Comparison of ENCODE assay signal across 17 cellular contexts in the genomic region with DNA sequence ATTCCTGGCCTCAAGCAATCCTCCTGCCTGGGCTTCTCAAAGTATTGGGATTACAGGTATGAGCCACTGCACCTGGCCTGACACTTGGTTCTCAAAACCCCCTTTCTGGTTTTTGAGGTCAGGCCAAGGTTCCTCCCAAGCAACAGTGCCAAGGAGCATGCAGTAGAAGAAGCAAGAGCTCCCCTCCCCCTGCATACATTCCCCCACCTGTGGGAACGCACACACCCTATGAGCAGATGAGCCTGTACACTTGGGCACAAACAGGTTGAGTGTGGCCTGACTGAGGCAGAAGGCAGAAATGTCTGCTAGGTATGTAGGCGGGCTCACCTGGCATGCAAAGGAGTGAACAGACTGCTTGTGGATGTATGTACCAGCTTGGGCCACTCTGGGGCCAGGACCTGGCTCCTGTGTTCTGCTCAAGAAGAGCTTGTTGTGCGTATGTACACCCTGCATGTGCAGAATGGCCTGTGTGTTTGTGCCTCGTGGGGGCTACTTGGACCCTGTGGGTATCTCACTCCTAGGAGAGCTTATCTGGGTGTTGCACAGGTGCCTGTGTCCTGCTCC. TPM values are rescaled to one million over a fixed set of nuclear protein-coding genes. Genes with fewer than 3 reads are reported as not detected.
DNase-seq lines count a peak whose midpoint lies in the region; ATAC-seq and TF ChIP-seq lines count a peak whose summit lies in the region.
"Had no signal": no experiment of that assay in that cellular context is flagged by ENCODE, and none has a peak within 500 bp of the region (broad histone marks: within the 10 kb centered on the region; RNA-seq: fewer than 3 reads in every experiment).

No MANE protein-coding gene starts in this region.

- H3K4me1 ChIP-seq in KMS-11 (ENCODE audit: low read depth, poor library complexity, severe bottlenecking): peaks cover 39% of the 10 kb centered on the region
- peaks cover 14% of the 10 kb centered on the region for H3K4me1 ChIP-seq in OCI-LY7 (ENCODE audit: insufficient read depth, low read length, poor library complexity, severe bottlenecking)

- H3K4me1 Mint-ChIP-seq in activated CD8-positive, alpha-beta memory T cell treated with anti-CD3 and anti-CD28 coated beads, Interleukin-2, amount 10 ng/mL, durations not matched to agents 7 days and 5 days: peaks cover 13% of the 10 kb centered on the region
- H3K4me1 Mint-ChIP-seq in neural crest cell: peaks cover 39% of the 10 kb centered on the region

- H3K27me3 Mint-ChIP-seq in activated CD8-positive, alpha-beta memory T cell treated with anti-CD3 and anti-CD28 coated beads, Interleukin-2, amount 10 ng/mL, durations not matched to agents 7 days and 5 days: peaks cover 29% of the 10 kb centered on the region
- H3K27me3 Mint-ChIP-seq in neural crest cell (ENCODE audit: low read depth): peaks cover 23% of the 10 kb centered on the region

- H3K27ac ChIP-seq in KMS-11: no peak overlapping the region
- no peak overlapping the region for H3K27ac ChIP-seq in OCI-LY7 (ENCODE audit: low read depth, low read length, poor library complexity, severe bottlenecking)
- H3K27ac ChIP-seq: GM23248, SJSA1, vagina had no signal

- BruUV-seq in OCI-LY7 (replicated peaks; lab: Mats Ljungman, UMichigan): no TSS peak

- H2AFZ ChIP-seq in KMS-11 (ENCODE audit: low read depth) (no peak overlapping the region), OCI-LY7 (ENCODE audit: low read length) (no peak overlapping the region)
- H2AFZ ChIP-seq: GM23248 had no signal

- no peak for ATAC-seq in activated CD8-positive, alpha-beta memory T cell treated with anti-CD3 and anti-CD28 coated beads, Interleukin-2, amount 10 ng/mL, durations not matched to agents 7 days and 5 days
- no peak for ATAC-seq in esophagus mucosa

- H3K9me3 ChIP-seq in OCI-LY7 (ENCODE audit: low read length): no peaks in the 10 kb centered on the region
- H3K9me3 ChIP-seq: SJSA1, vagina had no signal

- H3K36me3 ChIP-seq in KMS-11 (ENCODE audit: insufficient read depth) (no peaks in the 10 kb centered on the region), OCI-LY7 (ENCODE audit: insufficient read depth, low read length) (no peaks in the 10 kb centered on the region)
- H3K36me3 ChIP-seq: SJSA1, vagina had no signal

- H3K4me2 ChIP-seq in KMS-11: peak overlapping the region; percentile 71
- H3K4me2 ChIP-seq in OCI-LY7 (ENCODE audit: low read length): no peak overlapping the region

- no peaks in the 10 kb centered on the region for H4K20me1 ChIP-seq in KMS-11 (ENCODE audit: insufficient read depth)
- H4K20me1 ChIP-seq in OCI-LY7 (ENCODE audit: insufficient read depth, low read length): no peaks in the 10 kb centered on the region

- H3K79me2 ChIP-seq in KMS-11 (ENCODE audit: insufficient read depth, low read depth) (peaks cover 9% of the 10 kb centered on the region; the same call in 1 of the 2 replicates), OCI-LY7 (ENCODE audit: insufficient read depth, low read depth, low read length) (no peaks in the 10 kb centered on the region)

- no peaks in the 10 kb centered on the region; the same call in 1 of the 2 replicates for H3K27me3 ChIP-seq in KMS-11 (ENCODE audit: insufficient read depth, low read depth)
- H3K27me3 ChIP-seq: SJSA1, vagina had no signal

- POLR2A ChIA-PET in OCI-LY7 (lab: Charles Lee): interaction anchor here (1.0 kb wide), 1 partner anchor 21 kb away, joined by 3 read pairs; no protein-coding TSS in a partner anchor

- intact Hi-C loops in OCI-LY7 (cut with micrococcal nuclease; ENCODE audit: unreplicated experiment): no loop called here

- no peaks in the 10 kb centered on the region for H3K36me3 Mint-ChIP-seq in activated CD8-positive, alpha-beta memory T cell treated with anti-CD3 and anti-CD28 coated beads, Interleukin-2, amount 10 ng/mL, durations not matched to agents 7 days and 5 days
- no peaks in the 10 kb centered on the region for H3K36me3 Mint-ChIP-seq in neural crest cell (ENCODE audit: low read depth)

- no peaks in the 10 kb centered on the region for H3K9me3 Mint-ChIP-seq in activated CD8-positive, alpha-beta memory T cell treated with anti-CD3 and anti-CD28 coated beads, Interleukin-2, amount 10 ng/mL, durations not matched to agents 7 days and 5 days (ENCODE audit: low read depth)
- H3K9me3 Mint-ChIP-seq in neural crest cell: no peaks in the 10 kb centered on the region

- no peak overlapping the region for H3K4me3 ChIP-seq in KMS-11 (IDR thresholded peaks at IDR 0.05; ENCODE audit: insufficient read depth, low read depth, low read length)
- H3K4me3 ChIP-seq in OCI-LY7 (ENCODE audit: low read depth, low read length, poor library complexity, severe bottlenecking): no peak overlapping the region
- H3K4me3 ChIP-seq: GM23248, SJSA1, vagina had no signal

- H3K4me3 Mint-ChIP-seq in activated CD8-positive, alpha-beta memory T cell treated with anti-CD3 and anti-CD28 coated beads, Interleukin-2, amount 10 ng/mL, durations not matched to agents 7 days and 5 days: peak overlapping the region; percentile 80
- H3K4me3 Mint-ChIP-seq in neural crest cell: peak overlapping the region; percentile 98

- no peak for TF ChIP-seq CTCF in KMS-11 (conservative IDR thresholded peaks at IDR 0.05; ENCODE audit: low read depth, low read length)
- no peak for TF ChIP-seq CTCF in neural crest cell (conservative IDR thresholded peaks at IDR 0.05)
- no peak for TF ChIP-seq CTCF in OCI-LY7 (conservative IDR thresholded peaks at IDR 0.05; ENCODE audit: low read length)

- CTCF ChIA-PET in activated CD8-positive, alpha-beta memory T cell treated with anti-CD3 and anti-CD28 coated beads, Interleukin-2, amount 10 ng/mL, durations not matched to agents 7 days and 5 days (lab: Charles Lee): interaction anchor here (1.4 kb wide), 1 partner anchor 192 kb away, joined by 4 read pairs; no protein-coding TSS in a partner anchor
- CTCF ChIA-PET in OCI-LY7 (lab: Charles Lee; ENCODE audit: unreplicated experiment): no interaction called here

- H3K9me2 ChIP-seq in OCI-LY7 (ENCODE audit: insufficient read depth, low read length): no peaks in the 10 kb centered on the region

- no peak for DNase-seq in activated CD8-positive, alpha-beta memory T cell treated with anti-CD3 and anti-CD28 coated beads, Interleukin-2, amount 10 ng/mL, durations not matched to agents 7 days and 5 days
- no peak for DNase-seq in activated CD8-positive, alpha-beta memory T cell treated with anti-CD3 and anti-CD28 coated beads, Interleukin-2, amount 50 U/mL, for 4 hours
- DNase-seq in cerebellar cortex (ENCODE audit: low spot score) (peak; percentile 55), neural crest cell (ENCODE audit: low read depth, low spot score) (no peak), COLO668 (lab: John Stamatoyannopoulos, UW; ENCODE audit: unreplicated experiment) (no peak), OCI-LY7 (ENCODE audit: low spot score) (no peak)
- DNase-seq: GM23248; NCI-H1048; nucleus accumbens; stimulated activated CD4-positive, alpha-beta T cell treated with anti-CD3 and anti-CD28 coated beads, Interleukin-4, amount 100 ng/mL, for 4 hours had no signal

- H3K27ac Mint-ChIP-seq in activated CD8-positive, alpha-beta memory T cell treated with anti-CD3 and anti-CD28 coated beads, Interleukin-2, amount 10 ng/mL, durations not matched to agents 7 days and 5 days: no peak overlapping the region
- no peak overlapping the region for H3K27ac Mint-ChIP-seq in neural crest cell (ENCODE audit: unreplicated experiment)

- H3K9ac ChIP-seq in KMS-11: no peak overlapping the region
- H3K9ac ChIP-seq: GM23248 had no signal

RNA-seq across cellular contexts. Expression of a gene that starts 1.7 kb away (rescaled TPM):
- total RNA-seq in activated CD8-positive, alpha-beta memory T cell treated with anti-CD3 and anti-CD28 coated beads, Interleukin-2, amount 10 ng/mL, durations not matched to agents 7 days and 5 days: 1 to 10 TPM; 2.5 to 3.4 TPM
- total RNA-seq in neural crest cell: 35.9 and 39.0 TPM in 2 replicates
- total RNA-seq in OCI-LY7 (2014; rRNA removed; shearing (Covaris generic)): 3.8 and 4.9 TPM in 2 replicates
- total RNA-seq in OCI-LY7 (2022): 4.5 and 5.3 TPM in 2 replicates
- total RNA-seq in esophagus mucosa: 1.9 TPM

RNA-seq across cellular contexts. Expression of a gene that starts 22.1 kb away (rescaled TPM):
- not detected for total RNA-seq in activated CD8-positive, alpha-beta memory T cell treated with anti-CD3 and anti-CD28 coated beads, Interleukin-2, amount 10 ng/mL, durations not matched to agents 7 days and 5 days
- total RNA-seq in neural crest cell: 0.40 and 0.96 TPM in 2 replicates
- 0.50 and 0.70 TPM in 2 replicates for total RNA-seq in OCI-LY7 (2014; rRNA removed; shearing (Covaris generic))
- 3.5 TPM in 2 replicates for total RNA-seq in OCI-LY7 (2022)
- total RNA-seq in esophagus mucosa: not detected
- total RNA-seq: A673, GM23248, liver, SJSA1, vagina had no signal

RNA-seq across cellular contexts. Expression of a gene that starts 22.3 kb away (rescaled TPM):
- not detected for total RNA-seq in activated CD8-positive, alpha-beta memory T cell treated with anti-CD3 and anti-CD28 coated beads, Interleukin-2, amount 10 ng/mL, durations not matched to agents 7 days and 5 days
- not detected in 2 replicates for total RNA-seq in neural crest cell
- 0.16 and 0.64 TPM in 2 replicates for total RNA-seq in OCI-LY7 (2014; rRNA removed; shearing (Covaris generic))
- 2.4 and 2.9 TPM in 2 replicates for total RNA-seq in OCI-LY7 (2022)
- not detected for total RNA-seq in esophagus mucosa
- total RNA-seq: A673, dermis microvascular lymphatic vessel endothelial cell, GM23248, liver, SJSA1, vagina had no signal

RNA-seq across cellular contexts. Expression of a gene that starts 39.1 kb away (rescaled TPM):
- total RNA-seq in activated CD8-positive, alpha-beta memory T cell treated with anti-CD3 and anti-CD28 coated beads, Interleukin-2, amount 10 ng/mL, durations not matched to agents 7 days and 5 days: 10 to 100 TPM; 31.5 to 39.2 TPM
- 38.8 and 40.9 TPM in 2 replicates for total RNA-seq in neural crest cell
- total RNA-seq in OCI-LY7 (2014; rRNA removed; shearing (Covaris generic)): 9.3 and 10.3 TPM in 2 replicates
- 18.4 and 23.3 TPM in 2 replicates for total RNA-seq in OCI-LY7 (2022)
- 24.0 TPM for total RNA-seq in esophagus mucosa

RNA-seq across cellular contexts. Expression of a gene that starts 59.1 kb away (rescaled TPM):
- total RNA-seq in activated CD8-positive, alpha-beta memory T cell treated with anti-CD3 and anti-CD28 coated beads, Interleukin-2, amount 10 ng/mL, durations not matched to agents 7 days and 5 days: 1 to 10 TPM in 1 of 2 experiments, under 1 TPM in 1; 0.56 to 1.6 TPM
- not detected in 2 replicates for total RNA-seq in neural crest cell
- 0.25 and 0.33 TPM in 2 replicates for total RNA-seq in OCI-LY7 (2014; rRNA removed; shearing (Covaris generic))
- 2.8 and 3.8 TPM in 2 replicates for total RNA-seq in OCI-LY7 (2022)
- total RNA-seq in esophagus mucosa: not detected
- total RNA-seq: A673, GM23248, SJSA1, vagina had no signal
